8 cellular contexts compared by ENCODE assay signal in the genomic region with DNA sequence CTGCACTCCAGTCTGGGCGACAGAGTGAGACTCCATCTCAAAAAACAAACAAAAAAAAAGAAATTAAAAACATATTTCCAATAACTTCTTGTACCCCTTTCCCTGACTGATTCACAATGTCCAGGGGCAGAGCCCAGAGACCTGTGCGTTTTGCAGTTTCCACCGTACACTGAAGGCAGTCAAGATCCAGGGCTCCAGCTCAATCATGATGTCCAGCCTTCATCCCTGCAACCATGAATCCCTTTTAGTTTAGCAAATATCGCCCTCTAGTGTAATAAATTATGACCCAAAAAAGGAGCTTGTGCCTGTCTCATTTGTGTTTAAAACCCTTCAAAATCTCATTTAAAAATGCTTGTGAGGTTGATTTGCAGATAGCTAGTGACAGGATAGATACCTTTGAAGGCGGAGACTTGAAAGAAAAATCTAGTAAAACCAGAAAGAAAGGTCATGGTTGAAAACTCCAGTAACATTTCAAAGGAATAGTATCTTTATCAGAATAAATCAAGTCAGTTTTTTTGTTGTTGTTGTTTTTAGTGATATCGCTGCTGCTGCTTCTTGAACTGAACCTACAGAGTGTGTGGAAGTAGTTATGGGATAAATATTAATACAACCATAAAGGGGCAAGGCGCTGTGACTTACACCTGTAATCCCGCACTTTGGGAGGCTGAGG. TPM values are rescaled to one million over a fixed set of nuclear protein-coding genes. Genes with fewer than 3 reads are reported as not detected.
DNase-seq lines count a peak whose midpoint lies in the region; ATAC-seq and TF ChIP-seq lines count a peak whose summit lies in the region.

No MANE protein-coding gene starts in this region.

- dilution Hi-C loops in mammary epithelial cell (cut with HindIII; ENCODE audit: low sequenced_read_pairs), result loop anchor here (5.0 kb wide), 1 partner anchor 106 kb away; no protein-coding TSS in a partner anchor

- no peaks in the 10 kb centered on the region for H3K36me3 ChIP-seq in mammary epithelial cell (ENCODE audit: insufficient read depth, low read length)

- H3K27ac ChIP-seq in mammary epithelial cell (ENCODE audit: insufficient read depth, low read depth, low read length), result no peak overlapping the region

- intact Hi-C loops in mammary epithelial cell (cut with micrococcal nuclease), result loop anchor here (1.0 kb wide), 3 partner anchors 104 to 214 kb away; no protein-coding TSS in a partner anchor

- 43% methylated on average over 8 of the region's 8 CpGs for WGBS in mammary epithelial cell (ENCODE audit: low coverage, missing lambda C conversion rate)

- in situ Hi-C loops in mammary epithelial cell (cut with MboI; ENCODE audit: low sequenced_read_pairs in 2 of 2), result loop anchor here (5.0 to 10.0 kb wide), 3 partner anchors 101 to 219 kb away; partner anchors contain the start of genes CSHL1 (in 1 of the 2) and GH1 (in 1 of the 2)

- no peaks in the 10 kb centered on the region for H3K27me3 ChIP-seq in mammary epithelial cell (ENCODE audit: insufficient read depth, low read length)

- CTCF ChIA-PET in mammary epithelial cell (lab: Charles Lee; ENCODE audit: low non-redundant PET), result interaction anchor here (0.5 to 1.6 kb wide), 8 partner anchors 51 to 215 kb away, joined by 3 to 62 read pairs (median 6); partner anchors contain the start of gene GH1

- peaks cover 10% of the 10 kb centered on the region for H3K79me2 ChIP-seq in mammary epithelial cell (ENCODE audit: insufficient read depth, low read length)

- TF ChIP-seq CTCF in mammary epithelial cell (conservative IDR thresholded peaks at IDR 0.05 in 1 of 2, IDR thresholded peaks at IDR 0.05 in 1 of 2; ENCODE audit: extremely low read depth in 1 of 2, insufficient read depth in 1 of 2, low read depth in 1 of 2, low read length in 2 of 2), result peak; percentile 61 to 64

- no peaks in the 10 kb centered on the region for H3K9me3 ChIP-seq in mammary epithelial cell (replicated peaks; ENCODE audit: insufficient read depth, low read length)

- no peak overlapping the region for H3K4me2 ChIP-seq in mammary epithelial cell (ENCODE audit: insufficient read depth, low read depth, low read length)

- H3K9ac ChIP-seq in mammary epithelial cell (ENCODE audit: insufficient read depth, low read length), result no peak overlapping the region

- H3K4me3 ChIP-seq in Jurkat, Clone E6-1 (ENCODE audit: low read length), result no peak overlapping the region
- H3K4me3 ChIP-seq in mammary epithelial cell (replicated peaks in 1 of 3; ENCODE audit: insufficient read depth in 1 of 3, low read depth in 2 of 3, low read length in 3 of 3), result no peak overlapping the region

- ATAC-seq in HG02840 (IDR thresholded peaks at IDR 0.05; ENCODE audit: low FRiP score, unreplicated experiment), result no peak

- H4K20me1 ChIP-seq in mammary epithelial cell (ENCODE audit: insufficient read depth, low read length), result no peaks in the 10 kb centered on the region

- no peak overlapping the region for H2AFZ ChIP-seq in mammary epithelial cell (ENCODE audit: low read depth, low read length)

- peak; percentile 31 for DNase-seq in activated CD4-positive, alpha-beta T cell treated with anti-CD3 and anti-CD28 coated beads for 48 hours
- no peak for DNase-seq in activated CD4-positive, alpha-beta T cell treated with anti-CD3 and anti-CD28 coated beads, Interleukin-2, amount 50 U/mL, for 1 hour
- DNase-seq in Jurkat, Clone E6-1 (ENCODE audit: low read depth, low spot score), result peak; percentile 63
- DNase-seq in NOMO-1 treated with DMSO at 0.1 percent for 48 hours (lab: John Stamatoyannopoulos, UW; ENCODE audit: unreplicated experiment), result peak; percentile 77
- DNase-seq in mammary epithelial cell, result peak; percentile 54
- DNase-seq in lung microvascular endothelial cell (ENCODE audit: low read depth in 2 of 2), result peak; percentile 74 to 84
- DNase-seq in epidermal melanocyte (ENCODE audit: insufficient read length, low spot score), result no peak

- peaks cover 14% of the 10 kb centered on the region for H3K4me1 ChIP-seq in mammary epithelial cell (ENCODE audit: insufficient read depth, low read length)

- no TSS peak for BruUV-seq in mammary epithelial cell (replicated peaks; lab: Mats Ljungman, UMichigan)

RNA-seq across cellular contexts. Expression of gene ERN1, which starts 3.7 kb away (rescaled TPM):
- 3.3 TPM for polyA plus RNA-seq in Jurkat, Clone E6-1 (2012; ENCODE audit: insufficient read depth, insufficient read length)
- total RNA-seq in mammary epithelial cell (10 to 100 TPM; 18.8 to 36.8 TPM), lung microvascular endothelial cell (7.0 and 14.7 TPM in 2 replicates)
- polyA plus RNA-seq in mammary epithelial cell, result 5.3 TPM
- polyA minus RNA-seq in mammary epithelial cell, result 3.7 TPM

Comparison
In these comparisons a context has a peak if more than half of its experiments do, and no peak if none do; other contexts are left out.
1. DNase-seq: peak in activated CD4-positive, alpha-beta T cell treated with anti-CD3 and anti-CD28 coated beads for 48 hours (single experiment), Jurkat, Clone E6-1 (single experiment), NOMO-1 treated with DMSO at 0.1 percent for 48 hours (single experiment), mammary epithelial cell (single experiment) and lung microvascular endothelial cell (2 of 2); none in activated CD4-positive, alpha-beta T cell treated with anti-CD3 and anti-CD28 coated beads, Interleukin-2, amount 50 U/mL, for 1 hour (single experiment) and epidermal melanocyte (single experiment).